Comparison of ENCODE assay signal across 29 cellular contexts in the genomic region with DNA sequence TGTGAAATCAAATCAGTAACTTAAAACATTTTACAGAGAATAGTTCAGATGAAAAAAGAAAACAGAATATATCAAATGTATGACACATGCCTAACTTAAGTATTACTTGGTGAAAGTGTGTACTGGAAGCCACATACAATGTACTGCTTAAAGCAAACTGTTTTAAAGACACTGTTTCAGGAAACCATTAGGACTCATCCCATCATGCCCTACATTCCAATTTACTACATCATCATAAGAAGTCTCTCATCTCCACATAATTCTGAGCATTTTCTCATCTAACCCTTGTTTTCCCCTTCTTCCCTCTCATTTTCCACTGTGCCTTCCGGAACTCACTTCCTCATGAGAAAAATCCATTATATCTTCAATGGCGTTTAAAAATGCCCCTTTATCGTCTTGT. TPM values are rescaled to one million over a fixed set of nuclear protein-coding genes. Genes with fewer than 3 reads are reported as not detected.
DNase-seq lines count a peak whose midpoint lies in the region; ATAC-seq and TF ChIP-seq lines count a peak whose summit lies in the region.
"Had no signal": no experiment of that assay in that cellular context is flagged by ENCODE, and none has a peak within 500 bp of the region (broad histone marks: within the 10 kb centered on the region; RNA-seq: fewer than 3 reads in every experiment).

No MANE protein-coding gene starts in this region.

- TF ChIP-seq POLR2A in transverse colon (IDR thresholded peaks at IDR 0.05) = no peak

- no peaks in the 10 kb centered on the region for H3K9me3 ChIP-seq in transverse colon
- H3K9me3 ChIP-seq: lower lobe of right lung, upper lobe of left lung had no signal

- H3K4me3 ChIP-seq in AG10803 (ENCODE audit: low read length) (no peak overlapping the region), transverse colon (no peak overlapping the region)
- H3K4me3 ChIP-seq: lower lobe of right lung, neural progenitor cell, upper lobe of left lung had no signal

- no peaks in the 10 kb centered on the region for H3K4me1 ChIP-seq in transverse colon
- H3K4me1 ChIP-seq: lower lobe of right lung, neural progenitor cell, upper lobe of left lung had no signal

- in situ Hi-C loops in transverse colon (cut with MboI; ENCODE audit: low pct_ligation_motif_present in 1 of 4, low pct_unique_long_range_greater_than_20kb in 1 of 4, low sequenced_read_pairs in 3 of 4) = no loop called here

- 90 to 100% methylated on average over 3 of the region's 3 CpGs for WGBS in transverse colon (ENCODE audit: low coverage in 1 of 2), 2 donors

- DNase-seq in AG10803 (ENCODE audit: low read depth) (peak; percentile 73), LHCN-M2 (ENCODE audit: low read depth) (peak; percentile 47), amniotic epithelial cell (ENCODE audit: low read depth) (peak; percentile 24), glomerular visceral epithelial cell (ENCODE audit: extremely low spot score) (peak; percentile 13), Ammon's horn (ENCODE audit: low spot score) (no peak), transverse colon (no peak), DMS 273 treated with DMSO at 0.1 percent for 48 hours (lab: John Stamatoyannopoulos, UW) (no peak)
- DNase-seq: ACHN; activated CD4-positive, alpha-beta T cell treated with anti-CD3 and anti-CD28 coated beads for 48 hours; activated CD8-positive, alpha-beta memory T cell treated with anti-CD3 and anti-CD28 coated beads for 24 hours; activated effector memory CD4-positive, alpha-beta T cell treated with Interleukin-2 at 50 U/mL for 16 hours; aorta; Calu3; lower lobe of right lung; NCI-H1105; NCI-H1930; NCI-H69; posterior cingulate gyrus; right cardiac atrium; stimulated activated CD4-positive, alpha-beta T cell treated with anti-CD3 and anti-CD28 coated beads, Interleukin-4, amount 100 ng/mL, for 1 hour; upper lobe of left lung had no signal

- no peak for TF ChIP-seq EP300 in transverse colon (IDR thresholded peaks at IDR 0.05; ENCODE audit: low read depth)

- ATAC-seq in HG03108 (IDR thresholded peaks at IDR 0.05; ENCODE audit: unreplicated experiment) = no peak
- ATAC-seq: lower lobe of right lung, right cardiac atrium had no signal

- H3K27ac ChIP-seq in transverse colon = no peak overlapping the region
- H3K27ac ChIP-seq: C4-2B, lower lobe of right lung, neural progenitor cell, upper lobe of left lung, VCaP had no signal

- peaks cover 23% of the 10 kb centered on the region for H3K27me3 ChIP-seq in transverse colon
- H3K27me3 ChIP-seq: upper lobe of left lung had no signal

- no peaks in the 10 kb centered on the region for H3K36me3 ChIP-seq in transverse colon
- H3K36me3 ChIP-seq: lower lobe of right lung, neural progenitor cell, upper lobe of left lung had no signal

- TF ChIP-seq CTCF in AG10803 (conservative IDR thresholded peaks at IDR 0.05; ENCODE audit: low read length) (no peak), transverse colon (IDR thresholded peaks at IDR 0.05) (no peak)

- intact Hi-C loops in transverse colon (cut with DNase I; ENCODE audit: low total_unique reads) = no loop called here

RNA-seq across cellular contexts. Expression of a gene that starts 27.0 kb away (rescaled TPM):
- total RNA-seq in LHCN-M2 (2014; rRNA removed) (7.9 and 9.0 TPM in 2 replicates), transverse colon (1 to 10 TPM in 1 of 4 donors, under 1 TPM in 2, not detected in 1; 0.14 to 4.1 (median 0.16) TPM)
- 16.4 TPM for polyA plus RNA-seq in LHCN-M2 (2012)
- total RNA-seq: H1, lower lobe of right lung, MCF 10A, right cardiac atrium, subcutaneous adipose tissue, upper lobe of left lung had no signal
- polyA plus RNA-seq: aorta, H1, IgD-negative memory B cell, right cardiac atrium had no signal

RNA-seq across cellular contexts. Expression of a gene that starts 42.2 kb away (rescaled TPM):
- 74.3 and 86.8 TPM in 2 replicates for total RNA-seq in LHCN-M2 (2014; rRNA removed)
- 18.3 TPM for polyA plus RNA-seq in LHCN-M2 (2012)
- 1 to 10 TPM in 3 of 4 donors, under 1 TPM in 1; 0.20 to 5.2 (median 3.2) TPM for total RNA-seq in transverse colon
- total RNA-seq: H1 had no signal
- polyA plus RNA-seq: H1 had no signal

Comparison
In these comparisons a context has a peak if more than half of its experiments do, and no peak if none do; other contexts are left out.
1. DNase-seq: peak in AG10803 (single experiment), LHCN-M2 (single experiment), amniotic epithelial cell (single experiment) and glomerular visceral epithelial cell (single experiment); none in Ammon's horn (single experiment), transverse colon (single experiment) and DMS 273 treated with DMSO at 0.1 percent for 48 hours (single experiment).
2. RNA of a gene that starts 42.2 kb away (total RNA-seq): 74.3 to 86.8 TPM in LHCN-M2; 0.20 to 5.2 TPM in transverse colon; every median in the first group is over 10 times any median in the second.